In genomic region chr9:127981559-127982121, GRCh38 we compare ENCODE assay signal across 8 cellular contexts. TPM values are rescaled to one million over a fixed set of nuclear protein-coding genes. Genes with fewer than 3 reads are reported as not detected.
DNase-seq lines count a peak whose midpoint lies in the region; ATAC-seq and TF ChIP-seq lines count a peak whose summit lies in the region.

No MANE protein-coding gene starts in this region.

- no peaks in the 10 kb centered on the region for H3K9me3 Mint-ChIP-seq in activated CD8-positive, alpha-beta T cell treated with anti-CD3 and anti-CD28 coated beads, Interleukin-2, amount 10 ng/mL, durations not matched to agents 7 days and 5 days (ENCODE audit: insufficient read depth)

- no peaks in the 10 kb centered on the region for H3K9me3 ChIP-seq in HEK293 (ENCODE audit: control insufficient read depth, insufficient read depth, low read depth, low read length)

- POLR2A ChIA-PET in HEK293 (lab: Yijun Ruan, JAX): interaction anchor here (0.7 to 2.8 kb wide), 10 partner anchors 10 to 117 kb away, joined by 3 to 19 read pairs (median 6); partner anchors contain the start of gene SLC25A25
- POLR2A ChIA-PET in activated CD8-positive, alpha-beta T cell treated with anti-CD3 and anti-CD28 coated beads, Interleukin-2, amount 10 ng/mL, durations not matched to agents 7 days and 5 days (lab: Charles Lee): interaction anchor here (0.7 to 12.5 kb wide), 10 partner anchors 9 to 195 kb away, joined by 3 to 183 read pairs (median 3); no protein-coding TSS in a partner anchor

- peaks cover 28% of the 10 kb centered on the region for H3K36me3 Mint-ChIP-seq in activated CD8-positive, alpha-beta T cell treated with anti-CD3 and anti-CD28 coated beads, Interleukin-2, amount 10 ng/mL, durations not matched to agents 7 days and 5 days (ENCODE audit: low read depth)

- H3K4me3 Mint-ChIP-seq in activated CD8-positive, alpha-beta T cell treated with anti-CD3 and anti-CD28 coated beads, Interleukin-2, amount 10 ng/mL, durations not matched to agents 7 days and 5 days: peak overlapping the region; percentile 94

- H3K4me1 Mint-ChIP-seq in activated CD8-positive, alpha-beta T cell treated with anti-CD3 and anti-CD28 coated beads, Interleukin-2, amount 10 ng/mL, durations not matched to agents 7 days and 5 days (ENCODE audit: low read depth): peaks cover 38% of the 10 kb centered on the region

- H3K4me3 ChIP-seq in HEK293 (ENCODE audit: low read depth, low read length): peak overlapping the region; percentile 36

- H3K27ac Mint-ChIP-seq in activated CD8-positive, alpha-beta T cell treated with anti-CD3 and anti-CD28 coated beads, Interleukin-2, amount 10 ng/mL, durations not matched to agents 7 days and 5 days: peak overlapping the region; percentile 92

- H3K36me3 ChIP-seq in HEK293 (ENCODE audit: control insufficient read depth in 2 of 2, insufficient read depth in 1 of 2, low read length in 2 of 2): no peaks in the 10 kb centered on the region

- peak; percentile 59 for DNase-seq in activated CD8-positive, alpha-beta T cell treated with anti-CD3 and anti-CD28 coated beads, Interleukin-2, amount 10 ng/mL, durations not matched to agents 7 days and 5 days
- DNase-seq in hepatic stellate cell (ENCODE audit: low spot score) (peak; percentile 58), SKM-1 (lab: John Stamatoyannopoulos, UW; ENCODE audit: unreplicated experiment) (no peak), NCI-H446 treated with DMSO at 0.1 percent for 48 hours (lab: John Stamatoyannopoulos, UW) (no peak)
- peak; percentile 57 for DNase-seq in stimulated activated CD8-positive, alpha-beta memory T cell treated with anti-CD3 and anti-CD28 coated beads, Interleukin-4, amount 100 ng/mL, for 48 hours

- H3K4me1 ChIP-seq in HEK293 (ENCODE audit: control insufficient read depth, insufficient read depth, low read length): peaks cover 6% of the 10 kb centered on the region; the same call in 1 of the 2 replicates

- peak overlapping the region; percentile 35; the same call in 1 of the 2 replicates for H3K27ac ChIP-seq in HEK293 (ENCODE audit: extremely low read depth, low read depth, low read length)

- CTCF ChIA-PET in HEK293 (lab: Yijun Ruan, JAX): interaction anchor here (0.6 to 10.0 kb wide), 7 partner anchors 12 to 143 kb away, joined by 3 to 94 read pairs (median 4); no protein-coding TSS in a partner anchor
- CTCF ChIA-PET in activated CD8-positive, alpha-beta T cell treated with anti-CD3 and anti-CD28 coated beads, Interleukin-2, amount 10 ng/mL, durations not matched to agents 7 days and 5 days (lab: Charles Lee): interaction anchor here (0.8 to 16.3 kb wide), 11 partner anchors 10 to 136 kb away, joined by 3 to 158 read pairs (median 6); no protein-coding TSS in a partner anchor

- no peak for ATAC-seq in activated CD8-positive, alpha-beta T cell treated with anti-CD3 and anti-CD28 coated beads, Interleukin-2, amount 10 ng/mL, durations not matched to agents 7 days and 5 days
- ATAC-seq in HG03045 (IDR thresholded peaks at IDR 0.05; ENCODE audit: unreplicated experiment): no peak
- no peak for ATAC-seq in HG03095 (IDR thresholded peaks at IDR 0.05; ENCODE audit: unreplicated experiment)

- no peaks in the 10 kb centered on the region for H3K27me3 Mint-ChIP-seq in activated CD8-positive, alpha-beta T cell treated with anti-CD3 and anti-CD28 coated beads, Interleukin-2, amount 10 ng/mL, durations not matched to agents 7 days and 5 days (ENCODE audit: low read depth)

- TF ChIP-seq CTCF in HEK293 (tag by site-specific recombination; IDR thresholded peaks at IDR 0.05): no peak

TF ChIP-seq in HEK293, 187 proteins besides CTCF, POLR2A, EP300 and RAD21:
- TF ChIP-seq ZBTB11 (tag by site-specific recombination; conservative IDR thresholded peaks at IDR 0.05; ENCODE audit: low read depth) (no peak), ZNF501 (tag by site-specific recombination; IDR thresholded peaks at IDR 0.05) (0 out of 2 replicates have a peak, but pooled peaks have one; percentile 4), PRDM10 (tag by site-specific recombination; IDR thresholded peaks at IDR 0.05) (0 out of 2 replicates have a peak, but pooled peaks have one; percentile 1), ZNF366 (tag by site-specific recombination; conservative IDR thresholded peaks at IDR 0.05) (no peak)

RNA-seq across cellular contexts. Expression of gene EEIG1, which starts 0.9 kb away (rescaled TPM):
- 100 to 1,000 TPM; 227 to 232 TPM for total RNA-seq in activated CD8-positive, alpha-beta T cell treated with anti-CD3 and anti-CD28 coated beads, Interleukin-2, amount 10 ng/mL, durations not matched to agents 7 days and 5 days

RNA-seq across cellular contexts. Expression of gene DPM2, which starts 44.0 kb away (rescaled TPM):
- total RNA-seq in activated CD8-positive, alpha-beta T cell treated with anti-CD3 and anti-CD28 coated beads, Interleukin-2, amount 10 ng/mL, durations not matched to agents 7 days and 5 days: 10 to 100 TPM; 47.9 to 53.8 TPM

RNA-seq across cellular contexts. Expression of gene PIP5KL1, which starts 51.1 kb away (rescaled TPM):
- total RNA-seq in activated CD8-positive, alpha-beta T cell treated with anti-CD3 and anti-CD28 coated beads, Interleukin-2, amount 10 ng/mL, durations not matched to agents 7 days and 5 days: 1 to 10 TPM; 2.6 to 2.7 TPM

Comparison
In these comparisons a context has a peak if more than half of its experiments do, and no peak if none do; other contexts are left out.
1. DNase-seq: peak in activated CD8-positive, alpha-beta T cell treated with anti-CD3 and anti-CD28 coated beads, Interleukin-2, amount 10 ng/mL, durations not matched to agents 7 days and 5 days (single experiment), hepatic stellate cell (single experiment) and stimulated activated CD8-positive, alpha-beta memory T cell treated with anti-CD3 and anti-CD28 coated beads, Interleukin-4, amount 100 ng/mL, for 48 hours (single experiment); none in SKM-1 (single experiment) and NCI-H446 treated with DMSO at 0.1 percent for 48 hours (single experiment).